ENCODE assay signal across 19 cellular contexts in the genomic region with DNA sequence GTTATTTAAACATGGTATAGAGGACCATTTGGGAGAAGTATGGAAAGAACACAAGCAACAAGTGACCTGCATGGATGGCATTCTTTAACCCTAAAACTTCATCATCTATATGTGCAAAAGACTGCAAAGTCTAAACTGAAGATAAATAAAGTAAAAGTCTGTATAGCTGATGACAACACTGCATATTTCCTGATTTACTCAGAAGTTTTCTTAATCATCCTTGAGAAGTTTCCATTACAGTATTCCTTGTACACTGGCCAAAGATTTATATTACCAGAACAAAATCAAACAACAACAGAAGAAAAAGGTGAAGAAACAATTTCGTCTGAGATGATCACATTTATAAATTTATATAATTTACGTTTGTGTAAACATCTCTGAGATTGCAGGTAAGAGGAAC.
DNase-seq lines count a peak whose midpoint lies in the region; ATAC-seq and TF ChIP-seq lines count a peak whose summit lies in the region.
"Had no signal": no experiment of that assay in that cellular context is flagged by ENCODE, and none has a peak within 500 bp of the region (broad histone marks: within the 10 kb centered on the region; RNA-seq: fewer than 3 reads in every experiment).

No MANE protein-coding gene starts in this region.

- H3K4me3 ChIP-seq in epithelial cell of esophagus (ENCODE audit: low read length) = no peak overlapping the region
- H3K4me3 ChIP-seq: left lung, right atrium auricular region, thyroid gland had no signal

- no peak for TF ChIP-seq CTCF in epithelial cell of esophagus (IDR thresholded peaks at IDR 0.05; ENCODE audit: insufficient read depth, low read depth, low read length, missing control alignments)
- TF ChIP-seq CTCF in GM13977 (IDR thresholded peaks at IDR 0.05; ENCODE audit: extremely low read depth, insufficient read depth, missing control alignments) = no peak
- TF ChIP-seq CTCF in mesothelial cell of epicardium (IDR thresholded peaks at IDR 0.05; ENCODE audit: unreplicated experiment) = no peak

- H3K36me3 Mint-ChIP-seq in mesothelial cell of epicardium = peaks cover 15% of the 10 kb centered on the region
- H3K36me3 Mint-ChIP-seq: CD8-positive, alpha-beta memory T cell; stimulated activated effector memory CD8-positive, alpha-beta T cell treated with anti-CD3 and anti-CD28 coated beads, Interleukin-12 subunit alpha, Interleukin-12 subunit beta, amount 100 ng/mL, for 72 hours; T-cell had no signal

- no peaks in the 10 kb centered on the region for H3K27me3 Mint-ChIP-seq in mesothelial cell of epicardium (ENCODE audit: low read depth)
- H3K27me3 Mint-ChIP-seq: T-cell had no signal

- peaks cover 38% of the 10 kb centered on the region for H3K9me3 Mint-ChIP-seq in mesothelial cell of epicardium

- in situ Hi-C loops in GM13977 (cut with MboI; ENCODE audit: low pct_unique_long_range_greater_than_20kb, low sequenced_read_pairs, unreplicated experiment) = no loop called here

- peaks cover 19% of the 10 kb centered on the region for H3K4me1 Mint-ChIP-seq in mesothelial cell of epicardium
- H3K4me1 Mint-ChIP-seq: CD8-positive, alpha-beta memory T cell; endodermal cell; stimulated activated effector memory CD8-positive, alpha-beta T cell treated with anti-CD3 and anti-CD28 coated beads, Interleukin-12 subunit alpha, Interleukin-12 subunit beta, amount 100 ng/mL, for 72 hours; T-cell had no signal

- H3K27ac Mint-ChIP-seq in mesothelial cell of epicardium = no peak overlapping the region
- H3K27ac Mint-ChIP-seq: CD8-positive, alpha-beta memory T cell; endodermal cell; stimulated activated effector memory CD8-positive, alpha-beta T cell treated with anti-CD3 and anti-CD28 coated beads, Interleukin-12 subunit alpha, Interleukin-12 subunit beta, amount 100 ng/mL, for 72 hours; T-cell had no signal

- DNase-seq in EH (ENCODE audit: low read depth) (peak; percentile 60), epithelial cell of esophagus (ENCODE audit: low read depth) (peak; percentile 49), middle frontal gyrus (ENCODE audit: extremely low spot score, low spot score) (peak; percentile 1), GM13977 (ENCODE audit: low spot score) (no peak), mesothelial cell of epicardium (ENCODE audit: low spot score in 2 of 2, unreplicated experiment in 2 of 2) (no peak), posterior cingulate gyrus (no peak)
- DNase-seq: activated effector memory CD4-positive, alpha-beta T cell treated with anti-CD3 and anti-CD28 coated beads, Interleukin-2, amount 50 U/mL, for 16 hours; CD8-positive, alpha-beta memory T cell; DND-41; endodermal cell; left lung; NCI-H524 treated with DMSO at 0.1 percent for 48 hours; SHP77; T-cell; thyroid gland had no signal

- no peak overlapping the region for H3K4me3 Mint-ChIP-seq in mesothelial cell of epicardium
- H3K4me3 Mint-ChIP-seq: CD8-positive, alpha-beta memory T cell; endodermal cell; stimulated activated effector memory CD8-positive, alpha-beta T cell treated with anti-CD3 and anti-CD28 coated beads, Interleukin-12 subunit alpha, Interleukin-12 subunit beta, amount 100 ng/mL, for 72 hours; T-cell had no signal

- ATAC-seq in SK-N-SH treated with all-trans-retinoic acid at 6 μM for 48 hours (peak; percentile 79), GM21825 (IDR thresholded peaks at IDR 0.05; ENCODE audit: unreplicated experiment) (no peak)
- ATAC-seq: left lung; stimulated activated effector memory CD8-positive, alpha-beta T cell treated with anti-CD3 and anti-CD28 coated beads, Interleukin-12 subunit alpha, Interleukin-12 subunit beta, amount 100 ng/mL, for 72 hours; T-cell had no signal

- intact Hi-C loops in posterior cingulate gyrus (cut with DNase I) = no loop called here

TF ChIP-seq in SK-N-SH treated with all-trans-retinoic acid at 6 μM for 48 hours, 23 proteins besides CTCF, POLR2A, EP300 and RAD21:
- TF ChIP-seq OSR1 (CRISPR knock-in tag; IDR thresholded peaks at IDR 0.05) (no peak), ISL1 (CRISPR knock-in tag; IDR thresholded peaks at IDR 0.05) (no peak), PPARA (CRISPR knock-in tag; IDR thresholded peaks at IDR 0.05; ENCODE audit: borderline replicate concordance) (no peak), ZNF70 (CRISPR knock-in tag; IDR thresholded peaks at IDR 0.05) (no peak), SNAI2 (CRISPR knock-in tag; IDR thresholded peaks at IDR 0.05) (no peak), TCF4 (CRISPR knock-in tag; IDR thresholded peaks at IDR 0.05; ENCODE audit: borderline replicate concordance) (no peak), ZNF8 (CRISPR knock-in tag; IDR thresholded peaks at IDR 0.05) (no peak), GLIS3 (CRISPR knock-in tag; IDR thresholded peaks at IDR 0.05) (no peak), TOX (CRISPR knock-in tag; IDR thresholded peaks at IDR 0.05; ENCODE audit: borderline replicate concordance) (no peak; the same call in 1 of the 2 replicates), ZNF565 (CRISPR knock-in tag; conservative IDR thresholded peaks at IDR 0.05; ENCODE audit: low read depth) (no peak)
- TF ChIP-seq, protein P1, sequence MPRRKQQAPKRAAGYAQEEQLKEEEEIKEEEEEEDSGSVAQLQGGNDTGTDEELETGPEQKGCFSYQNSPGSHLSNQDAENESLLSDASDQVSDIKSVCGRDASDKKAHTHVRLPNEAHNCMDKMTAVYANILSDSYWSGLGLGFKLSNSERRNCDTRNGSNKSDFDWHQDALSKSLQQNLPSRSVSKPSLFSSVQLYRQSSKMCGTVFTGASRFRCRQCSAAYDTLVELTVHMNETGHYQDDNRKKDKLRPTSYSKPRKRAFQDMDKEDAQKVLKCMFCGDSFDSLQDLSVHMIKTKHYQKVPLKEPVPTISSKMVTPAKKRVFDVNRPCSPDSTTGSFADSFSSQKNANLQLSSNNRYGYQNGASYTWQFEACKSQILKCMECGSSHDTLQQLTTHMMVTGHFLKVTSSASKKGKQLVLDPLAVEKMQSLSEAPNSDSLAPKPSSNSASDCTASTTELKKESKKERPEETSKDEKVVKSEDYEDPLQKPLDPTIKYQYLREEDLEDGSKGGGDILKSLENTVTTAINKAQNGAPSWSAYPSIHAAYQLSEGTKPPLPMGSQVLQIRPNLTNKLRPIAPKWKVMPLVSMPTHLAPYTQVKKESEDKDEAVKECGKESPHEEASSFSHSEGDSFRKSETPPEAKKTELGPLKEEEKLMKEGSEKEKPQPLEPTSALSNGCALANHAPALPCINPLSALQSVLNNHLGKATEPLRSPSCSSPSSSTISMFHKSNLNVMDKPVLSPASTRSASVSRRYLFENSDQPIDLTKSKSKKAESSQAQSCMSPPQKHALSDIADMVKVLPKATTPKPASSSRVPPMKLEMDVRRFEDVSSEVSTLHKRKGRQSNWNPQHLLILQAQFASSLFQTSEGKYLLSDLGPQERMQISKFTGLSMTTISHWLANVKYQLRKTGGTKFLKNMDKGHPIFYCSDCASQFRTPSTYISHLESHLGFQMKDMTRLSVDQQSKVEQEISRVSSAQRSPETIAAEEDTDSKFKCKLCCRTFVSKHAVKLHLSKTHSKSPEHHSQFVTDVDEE (CRISPR knock-in tag; IDR thresholded peaks at IDR 0.05) = no peak
- TF ChIP-seq, protein P2, sequence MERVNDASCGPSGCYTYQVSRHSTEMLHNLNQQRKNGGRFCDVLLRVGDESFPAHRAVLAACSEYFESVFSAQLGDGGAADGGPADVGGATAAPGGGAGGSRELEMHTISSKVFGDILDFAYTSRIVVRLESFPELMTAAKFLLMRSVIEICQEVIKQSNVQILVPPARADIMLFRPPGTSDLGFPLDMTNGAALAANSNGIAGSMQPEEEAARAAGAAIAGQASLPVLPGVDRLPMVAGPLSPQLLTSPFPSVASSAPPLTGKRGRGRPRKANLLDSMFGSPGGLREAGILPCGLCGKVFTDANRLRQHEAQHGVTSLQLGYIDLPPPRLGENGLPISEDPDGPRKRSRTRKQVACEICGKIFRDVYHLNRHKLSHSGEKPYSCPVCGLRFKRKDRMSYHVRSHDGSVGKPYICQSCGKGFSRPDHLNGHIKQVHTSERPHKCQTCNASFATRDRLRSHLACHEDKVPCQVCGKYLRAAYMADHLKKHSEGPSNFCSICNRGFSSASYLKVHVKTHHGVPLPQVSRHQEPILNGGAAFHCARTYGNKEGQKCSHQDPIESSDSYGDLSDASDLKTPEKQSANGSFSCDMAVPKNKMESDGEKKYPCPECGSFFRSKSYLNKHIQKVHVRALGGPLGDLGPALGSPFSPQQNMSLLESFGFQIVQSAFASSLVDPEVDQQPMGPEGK (CRISPR knock-in tag; IDR thresholded peaks at IDR 0.05; ENCODE audit: borderline replicate concordance) = no peak
- TF ChIP-seq, protein P3, sequence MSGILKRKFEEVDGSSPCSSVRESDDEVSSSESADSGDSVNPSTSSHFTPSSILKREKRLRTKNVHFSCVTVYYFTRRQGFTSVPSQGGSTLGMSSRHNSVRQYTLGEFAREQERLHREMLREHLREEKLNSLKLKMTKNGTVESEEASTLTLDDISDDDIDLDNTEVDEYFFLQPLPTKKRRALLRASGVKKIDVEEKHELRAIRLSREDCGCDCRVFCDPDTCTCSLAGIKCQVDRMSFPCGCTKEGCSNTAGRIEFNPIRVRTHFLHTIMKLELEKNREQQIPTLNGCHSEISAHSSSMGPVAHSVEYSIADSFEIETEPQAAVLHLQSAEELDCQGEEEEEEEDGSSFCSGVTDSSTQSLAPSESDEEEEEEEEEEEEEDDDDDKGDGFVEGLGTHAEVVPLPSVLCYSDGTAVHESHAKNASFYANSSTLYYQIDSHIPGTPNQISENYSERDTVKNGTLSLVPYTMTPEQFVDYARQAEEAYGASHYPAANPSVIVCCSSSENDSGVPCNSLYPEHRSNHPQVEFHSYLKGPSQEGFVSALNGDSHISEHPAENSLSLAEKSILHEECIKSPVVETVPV (CRISPR knock-in tag; IDR thresholded peaks at IDR 0.05) = no peak

Comparison
In these comparisons a context has a peak if more than half of its experiments do, and no peak if none do; other contexts are left out.
1. DNase-seq: peak in EH (single experiment), epithelial cell of esophagus (single experiment) and middle frontal gyrus (single experiment); none in GM13977 (single experiment), mesothelial cell of epicardium (0 of 2) and posterior cingulate gyrus (0 of 10).